In genomic region chr2:206258615-206259014, GRCh38 we compare ENCODE assay signal across 1 cellular context.
TF ChIP-seq lines count a peak whose summit lies in the region.

No MANE protein-coding gene starts in this region.

TF ChIP-seq in HEK293, 187 proteins besides CTCF, POLR2A, EP300 and RAD21 (continued from another document):
- TF ChIP-seq ZNF514 (tag by site-specific recombination; IDR thresholded peaks at IDR 0.05) (0 out of 2 replicates have a peak, but pooled peaks have one; percentile 44), ZNF354C (tag by site-specific recombination; IDR thresholded peaks at IDR 0.05; ENCODE audit: borderline replicate concordance, low read depth) (0 out of 2 replicates have a peak, but pooled peaks have one; percentile 66), ZBTB21 (tag by site-specific recombination; IDR thresholded peaks at IDR 0.05) (0 out of 2 replicates have a peak, but pooled peaks have one; percentile 25), ZNF510 (tag by site-specific recombination; IDR thresholded peaks at IDR 0.05; ENCODE audit: insufficient replicate concordance) (peak; percentile 54), ZNF555 (tag by site-specific recombination; conservative IDR thresholded peaks at IDR 0.05) (peak; percentile 56), ZNF292 (tag by site-specific recombination; IDR thresholded peaks at IDR 0.05; ENCODE audit: borderline replicate concordance, low read depth) (peak; percentile 43; the same call in 1 of the 2 replicates), ZNF426 (tag by site-specific recombination; IDR thresholded peaks at IDR 0.05) (peak; percentile 81), ZNF704 (tag by site-specific recombination; IDR thresholded peaks at IDR 0.05) (0 out of 2 replicates have a peak, but pooled peaks have one; percentile 42), ZNF654 (tag by site-specific recombination; IDR thresholded peaks at IDR 0.05; ENCODE audit: low read depth) (peak; percentile 19; the same call in 1 of the 2 replicates), GFI1B (tag by site-specific recombination; IDR thresholded peaks at IDR 0.05) (0 out of 2 replicates have a peak, but pooled peaks have one; percentile 37), ZNF140 (tag by site-specific recombination; IDR thresholded peaks at IDR 0.05) (peak; percentile 86; the same call in 1 of the 2 replicates), ZNF560 (tag by site-specific recombination; IDR thresholded peaks at IDR 0.05; ENCODE audit: borderline replicate concordance) (0 out of 2 replicates have a peak, but pooled peaks have one; percentile 33), ZNF558 (tag by site-specific recombination; IDR thresholded peaks at IDR 0.05) (peak; percentile 56; the same call in 1 of the 2 replicates), ZBTB11 (tag by site-specific recombination; conservative IDR thresholded peaks at IDR 0.05; ENCODE audit: low read depth) (peak; percentile 52; the same call in 1 of the 2 replicates), ZNF791 (tag by site-specific recombination; IDR thresholded peaks at IDR 0.05) (peak; percentile 56; the same call in 1 of the 2 replicates), ZNF433 (tag by site-specific recombination; IDR thresholded peaks at IDR 0.05; ENCODE audit: low read depth) (peak; percentile 94)
